In the genomic region with DNA sequence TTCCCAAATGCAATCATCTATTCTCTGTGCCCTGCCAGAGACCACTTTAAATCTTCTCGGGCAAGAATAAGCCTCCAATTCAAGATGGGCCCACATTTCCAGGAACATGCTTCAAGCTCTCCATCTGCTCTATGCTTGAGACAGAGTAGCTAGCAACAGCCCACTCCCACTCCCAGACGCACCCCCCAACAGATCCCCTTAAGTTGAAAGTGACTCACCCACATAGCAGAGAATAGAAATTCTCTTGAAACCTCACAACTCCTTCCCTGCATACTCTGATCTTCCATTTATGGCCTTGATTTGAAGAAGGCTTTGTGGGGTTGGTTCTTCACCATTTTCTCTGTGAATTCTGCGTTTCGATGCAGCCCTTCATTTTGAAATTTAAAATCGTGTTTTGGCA, we compare ENCODE assay signal across 1 cellular context.
TF ChIP-seq lines count a peak whose summit lies in the region.

No MANE protein-coding gene starts in this region.

TF ChIP-seq in IMR-90, 13 proteins besides CTCF, POLR2A, EP300 and RAD21 (continued from another document):
- no peak for TF ChIP-seq RFX5 (IDR thresholded peaks at IDR 0.05; ENCODE audit: low read depth, low read length)
- TF ChIP-seq CEBPB (IDR thresholded peaks at IDR 0.05; ENCODE audit: low read depth, low read length), result no peak
- no peak for TF ChIP-seq ELK1 (IDR thresholded peaks at IDR 0.05; ENCODE audit: borderline replicate concordance, low read depth, low read length)
- TF ChIP-seq RCOR1 (IDR thresholded peaks at IDR 0.05; ENCODE audit: insufficient replicate concordance, low read length), result no peak
- no peak for TF ChIP-seq CHD1 (IDR thresholded peaks at IDR 0.05; ENCODE audit: low read depth, low read length)
- no peak for TF ChIP-seq MAFK (IDR thresholded peaks at IDR 0.05; ENCODE audit: low read depth, low read length)
- TF ChIP-seq FOS (IDR thresholded peaks at IDR 0.05; ENCODE audit: low read depth, low read length), result no peak
- TF ChIP-seq BHLHE40 (IDR thresholded peaks at IDR 0.05; ENCODE audit: low read depth, low read length), result no peak
- no peak for TF ChIP-seq SMC3 (IDR thresholded peaks at IDR 0.05; ENCODE audit: low read depth, low read length)
- no peak for TF ChIP-seq MXI1 (IDR thresholded peaks at IDR 0.05; ENCODE audit: borderline replicate concordance, low read depth, low read length)
- no peak for TF ChIP-seq MAZ (IDR thresholded peaks at IDR 0.05; ENCODE audit: borderline replicate concordance, low read depth, low read length)
